In the genomic region with DNA sequence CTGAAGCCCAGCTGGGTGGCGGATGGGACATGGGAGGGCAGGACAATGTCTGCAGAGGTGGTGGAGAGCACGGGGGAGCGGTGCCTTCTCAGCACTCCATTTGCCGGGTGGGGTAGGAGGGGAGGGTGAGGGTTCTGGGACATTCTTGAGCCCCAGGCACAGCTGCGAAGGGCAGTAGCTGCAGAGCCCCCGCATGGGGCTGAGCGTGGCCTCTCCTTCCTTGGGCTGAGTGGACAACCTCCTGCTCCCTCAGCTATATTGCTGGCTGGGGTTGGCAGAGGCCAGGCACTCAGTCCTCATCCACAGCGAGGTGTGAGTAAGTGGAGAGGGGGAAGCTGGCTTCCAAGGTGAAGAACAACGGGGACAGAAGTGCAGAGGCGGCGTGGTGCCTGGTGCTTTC, we compare ENCODE assay signal across 19 cellular contexts.
"Had no signal": no experiment of that assay in that cellular context is flagged by ENCODE, and none has a peak within 500 bp of the region (broad histone marks: within the 10 kb centered on the region; RNA-seq: fewer than 3 reads in every experiment).

No MANE protein-coding gene starts in this region.

- H3K9ac ChIP-seq: neural progenitor cell had no signal

- H3K4me2 ChIP-seq: neural progenitor cell had no signal

- H3K4me1 Mint-ChIP-seq: activated B cell treated with CpG ODN at 0.5 μM for 24 hours; central memory CD8-positive, alpha-beta T cell; memory B cell had no signal

- H3K36me3 Mint-ChIP-seq: activated naive CD8-positive, alpha-beta T cell treated with anti-CD3 and anti-CD28 coated beads for 36 hours; brain; memory B cell; neural progenitor cell had no signal

- H3K27ac ChIP-seq: left ventricle myocardium inferior, neural progenitor cell, SJCRH30, skin epidermis, transverse colon had no signal

- DNase-seq: activated B cell treated with CpG ODN at 0.5 μM for 24 hours; activated CD4-positive, alpha-beta T cell treated with anti-CD3 and anti-CD28 coated beads, Interleukin-2, amount 10 ng/mL, durations not matched to agents 7 days and 5 days; activated CD8-positive, alpha-beta memory T cell treated with anti-CD3 and anti-CD28 coated beads for 24 hours; activated gamma-delta T cell treated with Interleukin-2 at 50 U/mL for 16 hours; activated naive CD8-positive, alpha-beta T cell treated with anti-CD3 and anti-CD28 coated beads for 36 hours; cortex of kidney; effector CD4-positive, alpha-beta T cell; esophagus squamous epithelium; hippocampal formation; left ventricle myocardium inferior; pancreas; transverse colon had no signal

- H2AFZ ChIP-seq: neural progenitor cell had no signal

- H3K27me3 ChIP-seq: esophagus squamous epithelium, neural progenitor cell, pancreas, SJCRH30, transverse colon had no signal

- H3K27me3 Mint-ChIP-seq: activated CD4-positive, alpha-beta T cell treated with anti-CD3 and anti-CD28 coated beads, Interleukin-2, amount 10 ng/mL, durations not matched to agents 7 days and 5 days; activated naive CD8-positive, alpha-beta T cell treated with anti-CD3 and anti-CD28 coated beads for 36 hours had no signal

- H3K4me3 Mint-ChIP-seq: activated B cell treated with CpG ODN at 0.5 μM for 24 hours; activated CD4-positive, alpha-beta T cell treated with anti-CD3 and anti-CD28 coated beads, Interleukin-2, amount 10 ng/mL, durations not matched to agents 7 days and 5 days; activated naive CD8-positive, alpha-beta T cell treated with anti-CD3 and anti-CD28 coated beads for 36 hours; brain; central memory CD8-positive, alpha-beta T cell; memory B cell; neural progenitor cell; T-helper 2 cell treated with Interferon-gamma antibody and Interleukin-4, amounts not matched to agents 5 μg/mL and 100 μg/mL, for 36 hours had no signal

- H3K9me3 Mint-ChIP-seq: activated B cell treated with CpG ODN at 0.5 μM for 24 hours; activated CD4-positive, alpha-beta T cell treated with anti-CD3 and anti-CD28 coated beads, Interleukin-2, amount 10 ng/mL, durations not matched to agents 7 days and 5 days; activated naive CD8-positive, alpha-beta T cell treated with anti-CD3 and anti-CD28 coated beads for 36 hours; central memory CD8-positive, alpha-beta T cell; memory B cell; neural progenitor cell; T-helper 2 cell treated with Interferon-gamma antibody and Interleukin-4, amounts not matched to agents 5 μg/mL and 100 μg/mL, for 36 hours had no signal

- H3K36me3 ChIP-seq: esophagus squamous epithelium, left ventricle myocardium inferior, neural progenitor cell, pancreas, SJCRH30, transverse colon had no signal

- H3K27ac Mint-ChIP-seq: activated B cell treated with CpG ODN at 0.5 μM for 24 hours; activated CD4-positive, alpha-beta T cell treated with anti-CD3 and anti-CD28 coated beads, Interleukin-2, amount 10 ng/mL, durations not matched to agents 7 days and 5 days; activated naive CD8-positive, alpha-beta T cell treated with anti-CD3 and anti-CD28 coated beads for 36 hours; memory B cell; T-helper 2 cell treated with Interferon-gamma antibody and Interleukin-4, amounts not matched to agents 5 μg/mL and 100 μg/mL, for 36 hours had no signal

- H3K4me3 ChIP-seq: esophagus squamous epithelium, left ventricle myocardium inferior, neural progenitor cell, pancreas, SJCRH30, skin epidermis, transverse colon had no signal

- H3K9me3 ChIP-seq: esophagus squamous epithelium, left ventricle myocardium inferior, pancreas, SJCRH30, transverse colon had no signal

- H3K4me1 ChIP-seq: neural progenitor cell, pancreas had no signal
